2 cellular contexts compared by ENCODE assay signal in the genomic region with DNA sequence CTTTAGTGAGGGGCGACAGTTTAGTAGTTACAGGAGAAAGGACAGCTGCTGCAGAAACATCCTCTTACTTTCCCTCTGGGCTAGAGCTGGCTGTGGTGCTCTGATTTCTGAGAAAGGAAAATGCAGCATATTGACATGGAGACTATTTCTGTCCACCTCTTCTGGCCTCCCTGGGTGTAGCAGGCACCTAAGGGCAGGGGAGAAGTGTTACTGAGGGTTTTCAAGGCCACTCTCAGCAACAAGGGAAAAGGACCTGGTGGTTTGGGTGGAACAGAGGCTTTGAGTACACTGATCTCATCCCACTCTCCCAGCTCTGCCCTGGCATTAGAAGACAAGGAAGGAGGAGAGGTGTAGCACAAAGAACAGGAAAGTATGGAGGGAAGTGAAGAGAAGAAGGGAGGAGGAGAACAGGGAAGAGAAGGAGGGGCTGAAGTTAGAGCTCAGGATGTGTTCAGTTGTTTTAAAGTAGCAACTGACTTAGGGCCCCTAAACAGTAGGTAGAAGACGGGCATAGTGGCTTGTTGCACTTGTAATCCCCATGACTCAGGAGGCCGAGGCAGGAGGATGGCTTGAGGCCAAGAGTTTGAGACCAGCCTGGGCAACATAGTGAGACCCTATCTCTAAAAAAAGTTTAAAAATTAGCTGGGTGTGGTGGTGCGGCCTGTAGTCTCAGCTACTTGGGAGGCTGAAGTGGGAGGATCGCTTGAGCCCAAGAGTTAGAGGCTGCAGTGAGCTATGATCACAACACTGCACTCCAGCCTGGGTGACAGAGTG.
TF ChIP-seq lines count a peak whose summit lies in the region.

No MANE protein-coding gene starts in this region.

TF ChIP-seq in GM23338, 12 proteins besides CTCF, POLR2A, EP300 and RAD21:
- TF ChIP-seq JUNB (IDR thresholded peaks at IDR 0.05; ENCODE audit: unreplicated experiment) (no peak), NANOG (IDR thresholded peaks at IDR 0.05; ENCODE audit: borderline replicate concordance) (no peak), EZH2 (IDR thresholded peaks at IDR 0.05; ENCODE audit: low read depth, unreplicated experiment) (no peak), POLR2AphosphoS5 (IDR thresholded peaks at IDR 0.05; ENCODE audit: low read depth) (no peak), EZH2phosphoT487 (IDR thresholded peaks at IDR 0.05; ENCODE audit: unreplicated experiment) (no peak)
- TF ChIP-seq, protein P1, sequence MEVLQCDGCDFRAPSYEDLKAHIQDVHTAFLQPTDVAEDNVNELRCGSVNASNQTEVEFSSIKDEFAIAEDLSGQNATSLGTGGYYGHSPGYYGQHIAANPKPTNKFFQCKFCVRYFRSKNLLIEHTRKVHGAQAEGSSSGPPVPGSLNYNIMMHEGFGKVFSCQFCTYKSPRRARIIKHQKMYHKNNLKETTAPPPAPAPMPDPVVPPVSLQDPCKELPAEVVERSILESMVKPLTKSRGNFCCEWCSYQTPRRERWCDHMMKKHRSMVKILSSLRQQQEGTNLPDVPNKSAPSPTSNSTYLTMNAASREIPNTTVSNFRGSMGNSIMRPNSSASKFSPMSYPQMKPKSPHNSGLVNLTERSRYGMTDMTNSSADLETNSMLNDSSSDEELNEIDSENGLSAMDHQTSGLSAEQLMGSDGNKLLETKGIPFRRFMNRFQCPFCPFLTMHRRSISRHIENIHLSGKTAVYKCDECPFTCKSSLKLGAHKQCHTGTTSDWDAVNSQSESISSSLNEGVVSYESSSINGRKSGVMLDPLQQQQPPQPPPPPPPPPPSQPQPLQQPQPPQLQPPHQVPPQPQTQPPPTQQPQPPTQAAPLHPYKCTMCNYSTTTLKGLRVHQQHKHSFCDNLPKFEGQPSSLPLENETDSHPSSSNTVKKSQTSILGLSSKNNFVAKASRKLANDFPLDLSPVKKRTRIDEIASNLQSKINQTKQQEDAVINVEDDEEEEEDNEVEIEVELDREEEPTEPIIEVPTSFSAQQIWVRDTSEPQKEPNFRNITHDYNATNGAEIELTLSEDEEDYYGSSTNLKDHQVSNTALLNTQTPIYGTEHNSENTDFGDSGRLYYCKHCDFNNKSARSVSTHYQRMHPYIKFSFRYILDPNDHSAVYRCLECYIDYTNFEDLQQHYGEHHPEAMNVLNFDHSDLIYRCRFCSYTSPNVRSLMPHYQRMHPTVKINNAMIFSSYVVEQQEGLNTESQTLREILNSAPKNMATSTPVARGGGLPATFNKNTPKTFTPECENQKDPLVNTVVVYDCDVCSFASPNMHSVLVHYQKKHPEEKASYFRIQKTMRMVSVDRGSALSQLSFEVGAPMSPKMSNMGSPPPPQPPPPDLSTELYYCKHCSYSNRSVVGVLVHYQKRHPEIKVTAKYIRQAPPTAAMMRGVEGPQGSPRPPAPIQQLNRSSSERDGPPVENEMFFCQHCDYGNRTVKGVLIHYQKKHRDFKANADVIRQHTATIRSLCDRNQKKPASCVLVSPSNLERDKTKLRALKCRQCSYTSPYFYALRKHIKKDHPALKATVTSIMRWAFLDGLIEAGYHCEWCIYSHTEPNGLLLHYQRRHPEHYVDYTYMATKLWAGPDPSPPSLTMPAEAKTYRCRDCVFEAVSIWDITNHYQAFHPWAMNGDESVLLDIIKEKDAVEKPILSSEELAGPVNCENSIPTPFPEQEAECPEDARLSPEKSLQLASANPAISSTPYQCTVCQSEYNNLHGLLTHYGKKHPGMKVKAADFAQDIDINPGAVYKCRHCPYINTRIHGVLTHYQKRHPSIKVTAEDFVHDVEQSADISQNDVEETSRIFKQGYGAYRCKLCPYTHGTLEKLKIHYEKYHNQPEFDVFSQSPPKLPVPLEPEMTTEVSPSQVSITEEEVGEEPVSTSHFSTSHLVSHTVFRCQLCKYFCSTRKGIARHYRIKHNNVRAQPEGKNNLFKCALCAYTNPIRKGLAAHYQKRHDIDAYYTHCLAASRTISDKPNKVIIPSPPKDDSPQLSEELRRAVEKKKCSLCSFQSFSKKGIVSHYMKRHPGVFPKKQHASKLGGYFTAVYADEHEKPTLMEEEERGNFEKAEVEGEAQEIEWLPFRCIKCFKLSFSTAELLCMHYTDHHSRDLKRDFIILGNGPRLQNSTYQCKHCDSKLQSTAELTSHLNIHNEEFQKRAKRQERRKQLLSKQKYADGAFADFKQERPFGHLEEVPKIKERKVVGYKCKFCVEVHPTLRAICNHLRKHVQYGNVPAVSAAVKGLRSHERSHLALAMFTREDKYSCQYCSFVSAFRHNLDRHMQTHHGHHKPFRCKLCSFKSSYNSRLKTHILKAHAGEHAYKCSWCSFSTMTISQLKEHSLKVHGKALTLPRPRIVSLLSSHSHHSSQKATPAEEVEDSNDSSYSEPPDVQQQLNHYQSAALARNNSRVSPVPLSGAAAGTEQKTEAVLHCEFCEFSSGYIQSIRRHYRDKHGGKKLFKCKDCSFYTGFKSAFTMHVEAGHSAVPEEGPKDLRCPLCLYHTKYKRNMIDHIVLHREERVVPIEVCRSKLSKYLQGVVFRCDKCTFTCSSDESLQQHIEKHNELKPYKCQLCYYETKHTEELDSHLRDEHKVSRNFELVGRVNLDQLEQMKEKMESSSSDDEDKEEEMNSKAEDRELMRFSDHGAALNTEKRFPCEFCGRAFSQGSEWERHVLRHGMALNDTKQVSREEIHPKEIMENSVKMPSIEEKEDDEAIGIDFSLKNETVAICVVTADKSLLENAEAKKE (CRISPR knock-in tag; IDR thresholded peaks at IDR 0.05) = no peak

TF ChIP-seq in H1, 55 proteins besides CTCF, POLR2A, EP300 and RAD21:
- TF ChIP-seq RFX5 (IDR thresholded peaks at IDR 0.05; ENCODE audit: borderline replicate concordance, low read depth, low read length) = no peak
- TF ChIP-seq RXRA (IDR thresholded peaks at IDR 0.05; ENCODE audit: insufficient read depth, low read depth, low read length) = no peak
- no peak for TF ChIP-seq FOSL1 (IDR thresholded peaks at IDR 0.05; ENCODE audit: insufficient read depth, low read depth, low read length)
- no peak for TF ChIP-seq CHD1 (IDR thresholded peaks at IDR 0.05; ENCODE audit: low read depth, low read length)
- TF ChIP-seq POU5F1 (IDR thresholded peaks at IDR 0.05; ENCODE audit: low read depth, low read length) = no peak
- TF ChIP-seq, protein P2, sequence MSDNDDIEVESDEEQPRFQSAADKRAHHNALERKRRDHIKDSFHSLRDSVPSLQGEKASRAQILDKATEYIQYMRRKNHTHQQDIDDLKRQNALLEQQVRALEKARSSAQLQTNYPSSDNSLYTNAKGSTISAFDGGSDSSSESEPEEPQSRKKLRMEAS (IDR thresholded peaks at IDR 0.05) = no peak
- no peak for TF ChIP-seq SIX5 (IDR thresholded peaks at IDR 0.05; ENCODE audit: low read depth, low read length)
- no peak for TF ChIP-seq SP1 (IDR thresholded peaks at IDR 0.05; ENCODE audit: low read depth, low read length)
- TF ChIP-seq SAP30 (IDR thresholded peaks at IDR 0.05; ENCODE audit: insufficient read depth, insufficient replicate concordance, low read length) = no peak
- TF ChIP-seq, protein P3, sequence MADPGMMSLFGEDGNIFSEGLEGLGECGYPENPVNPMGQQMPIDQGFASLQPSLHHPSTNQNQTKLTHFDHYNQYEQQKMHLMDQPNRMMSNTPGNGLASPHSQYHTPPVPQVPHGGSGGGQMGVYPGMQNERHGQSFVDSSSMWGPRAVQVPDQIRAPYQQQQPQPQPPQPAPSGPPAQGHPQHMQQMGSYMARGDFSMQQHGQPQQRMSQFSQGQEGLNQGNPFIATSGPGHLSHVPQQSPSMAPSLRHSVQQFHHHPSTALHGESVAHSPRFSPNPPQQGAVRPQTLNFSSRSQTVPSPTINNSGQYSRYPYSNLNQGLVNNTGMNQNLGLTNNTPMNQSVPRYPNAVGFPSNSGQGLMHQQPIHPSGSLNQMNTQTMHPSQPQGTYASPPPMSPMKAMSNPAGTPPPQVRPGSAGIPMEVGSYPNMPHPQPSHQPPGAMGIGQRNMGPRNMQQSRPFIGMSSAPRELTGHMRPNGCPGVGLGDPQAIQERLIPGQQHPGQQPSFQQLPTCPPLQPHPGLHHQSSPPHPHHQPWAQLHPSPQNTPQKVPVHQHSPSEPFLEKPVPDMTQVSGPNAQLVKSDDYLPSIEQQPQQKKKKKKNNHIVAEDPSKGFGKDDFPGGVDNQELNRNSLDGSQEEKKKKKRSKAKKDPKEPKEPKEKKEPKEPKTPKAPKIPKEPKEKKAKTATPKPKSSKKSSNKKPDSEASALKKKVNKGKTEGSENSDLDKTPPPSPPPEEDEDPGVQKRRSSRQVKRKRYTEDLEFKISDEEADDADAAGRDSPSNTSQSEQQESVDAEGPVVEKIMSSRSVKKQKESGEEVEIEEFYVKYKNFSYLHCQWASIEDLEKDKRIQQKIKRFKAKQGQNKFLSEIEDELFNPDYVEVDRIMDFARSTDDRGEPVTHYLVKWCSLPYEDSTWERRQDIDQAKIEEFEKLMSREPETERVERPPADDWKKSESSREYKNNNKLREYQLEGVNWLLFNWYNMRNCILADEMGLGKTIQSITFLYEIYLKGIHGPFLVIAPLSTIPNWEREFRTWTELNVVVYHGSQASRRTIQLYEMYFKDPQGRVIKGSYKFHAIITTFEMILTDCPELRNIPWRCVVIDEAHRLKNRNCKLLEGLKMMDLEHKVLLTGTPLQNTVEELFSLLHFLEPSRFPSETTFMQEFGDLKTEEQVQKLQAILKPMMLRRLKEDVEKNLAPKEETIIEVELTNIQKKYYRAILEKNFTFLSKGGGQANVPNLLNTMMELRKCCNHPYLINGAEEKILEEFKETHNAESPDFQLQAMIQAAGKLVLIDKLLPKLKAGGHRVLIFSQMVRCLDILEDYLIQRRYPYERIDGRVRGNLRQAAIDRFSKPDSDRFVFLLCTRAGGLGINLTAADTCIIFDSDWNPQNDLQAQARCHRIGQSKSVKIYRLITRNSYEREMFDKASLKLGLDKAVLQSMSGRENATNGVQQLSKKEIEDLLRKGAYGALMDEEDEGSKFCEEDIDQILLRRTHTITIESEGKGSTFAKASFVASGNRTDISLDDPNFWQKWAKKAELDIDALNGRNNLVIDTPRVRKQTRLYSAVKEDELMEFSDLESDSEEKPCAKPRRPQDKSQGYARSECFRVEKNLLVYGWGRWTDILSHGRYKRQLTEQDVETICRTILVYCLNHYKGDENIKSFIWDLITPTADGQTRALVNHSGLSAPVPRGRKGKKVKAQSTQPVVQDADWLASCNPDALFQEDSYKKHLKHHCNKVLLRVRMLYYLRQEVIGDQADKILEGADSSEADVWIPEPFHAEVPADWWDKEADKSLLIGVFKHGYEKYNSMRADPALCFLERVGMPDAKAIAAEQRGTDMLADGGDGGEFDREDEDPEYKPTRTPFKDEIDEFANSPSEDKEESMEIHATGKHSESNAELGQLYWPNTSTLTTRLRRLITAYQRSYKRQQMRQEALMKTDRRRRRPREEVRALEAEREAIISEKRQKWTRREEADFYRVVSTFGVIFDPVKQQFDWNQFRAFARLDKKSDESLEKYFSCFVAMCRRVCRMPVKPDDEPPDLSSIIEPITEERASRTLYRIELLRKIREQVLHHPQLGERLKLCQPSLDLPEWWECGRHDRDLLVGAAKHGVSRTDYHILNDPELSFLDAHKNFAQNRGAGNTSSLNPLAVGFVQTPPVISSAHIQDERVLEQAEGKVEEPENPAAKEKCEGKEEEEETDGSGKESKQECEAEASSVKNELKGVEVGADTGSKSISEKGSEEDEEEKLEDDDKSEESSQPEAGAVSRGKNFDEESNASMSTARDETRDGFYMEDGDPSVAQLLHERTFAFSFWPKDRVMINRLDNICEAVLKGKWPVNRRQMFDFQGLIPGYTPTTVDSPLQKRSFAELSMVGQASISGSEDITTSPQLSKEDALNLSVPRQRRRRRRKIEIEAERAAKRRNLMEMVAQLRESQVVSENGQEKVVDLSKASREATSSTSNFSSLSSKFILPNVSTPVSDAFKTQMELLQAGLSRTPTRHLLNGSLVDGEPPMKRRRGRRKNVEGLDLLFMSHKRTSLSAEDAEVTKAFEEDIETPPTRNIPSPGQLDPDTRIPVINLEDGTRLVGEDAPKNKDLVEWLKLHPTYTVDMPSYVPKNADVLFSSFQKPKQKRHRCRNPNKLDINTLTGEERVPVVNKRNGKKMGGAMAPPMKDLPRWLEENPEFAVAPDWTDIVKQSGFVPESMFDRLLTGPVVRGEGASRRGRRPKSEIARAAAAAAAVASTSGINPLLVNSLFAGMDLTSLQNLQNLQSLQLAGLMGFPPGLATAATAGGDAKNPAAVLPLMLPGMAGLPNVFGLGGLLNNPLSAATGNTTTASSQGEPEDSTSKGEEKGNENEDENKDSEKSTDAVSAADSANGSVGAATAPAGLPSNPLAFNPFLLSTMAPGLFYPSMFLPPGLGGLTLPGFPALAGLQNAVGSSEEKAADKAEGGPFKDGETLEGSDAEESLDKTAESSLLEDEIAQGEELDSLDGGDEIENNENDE (IDR thresholded peaks at IDR 0.05; ENCODE audit: insufficient replicate concordance, low read length) = no peak
